Comparison of ENCODE assay signal across 8 cellular contexts in the genomic region with DNA sequence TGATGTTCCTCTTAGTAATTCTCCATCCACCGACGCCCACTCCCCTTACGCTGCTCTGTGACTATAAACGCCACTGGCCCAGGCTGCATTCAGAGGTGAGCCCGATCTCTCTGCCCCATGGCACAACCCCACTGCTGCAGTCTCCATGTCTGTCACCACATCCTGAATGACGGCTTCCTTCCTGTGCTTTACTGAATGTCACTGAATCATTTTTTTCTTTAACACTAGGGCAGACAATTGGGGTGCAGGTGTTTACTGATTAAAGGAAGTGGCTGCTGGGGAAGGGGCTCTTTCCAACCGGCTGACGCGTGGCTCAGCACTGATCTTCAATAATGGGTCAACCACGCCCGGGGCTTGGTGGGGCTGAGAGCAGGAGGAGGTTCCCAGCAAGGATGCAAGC.
A peak's percentile ranks its signal among the peaks of the same experiment; 100 is the strongest.
DNase-seq lines count a peak whose midpoint lies in the region; TF ChIP-seq lines count a peak whose summit lies in the region.

No MANE protein-coding gene starts in this region.

- H3K14ac ChIP-seq in neuronal stem cell (ENCODE audit: low read length), result no peak overlapping the region

- no peak for TF ChIP-seq EP300 in SK-N-SH (IDR thresholded peaks at IDR 0.05; ENCODE audit: borderline replicate concordance in 1 of 2, low read depth in 1 of 2, low read length in 1 of 2)

- no peak overlapping the region for H3K9ac ChIP-seq in SK-N-SH
- no peak overlapping the region for H3K9ac ChIP-seq in neuronal stem cell (ENCODE audit: low read depth, low read length, poor library complexity)

- no peak overlapping the region for H2AFZ ChIP-seq in SK-N-SH (ENCODE audit: low read depth)
- H2AFZ ChIP-seq in neuronal stem cell (ENCODE audit: low read length), result no peak overlapping the region

- H3K79me2 ChIP-seq in SK-N-SH (ENCODE audit: insufficient read depth), result no peaks in the 10 kb centered on the region

- H3K23ac ChIP-seq in neuronal stem cell (ENCODE audit: low read depth, low read length, poor library complexity), result no peak overlapping the region

- no peak overlapping the region for H3K4me2 ChIP-seq in SK-N-SH
- H3K4me2 ChIP-seq in neuronal stem cell (ENCODE audit: insufficient read depth, low read length, poor library complexity, severe bottlenecking), result no peak overlapping the region

- H3K36me3 ChIP-seq in GM06990 (ENCODE audit: control insufficient read depth, insufficient read depth, low read length) (no peaks in the 10 kb centered on the region), Peyer's patch (no peaks in the 10 kb centered on the region), MG63 (no peaks in the 10 kb centered on the region), SK-N-SH (replicated peaks in 1 of 2; ENCODE audit: control insufficient read depth in 1 of 2, insufficient read depth in 2 of 2, low read length in 1 of 2) (no peaks in the 10 kb centered on the region), neuronal stem cell (replicated peaks in 1 of 2; ENCODE audit: control insufficient read depth in 2 of 2, insufficient read depth in 2 of 2, low read length in 2 of 2) (no peaks in the 10 kb centered on the region)

- no peak overlapping the region for H4K91ac ChIP-seq in neuronal stem cell (ENCODE audit: low read depth, low read length, poor library complexity)

- TF ChIP-seq CTCF in GM06990 (IDR thresholded peaks at IDR 0.05; ENCODE audit: insufficient read depth, low read length, poor library complexity, severe bottlenecking) (no peak), Peyer's patch (IDR thresholded peaks at IDR 0.05) (no peak), SK-N-SH (IDR thresholded peaks at IDR 0.05) (no peak)

- POLR2A ChIA-PET in SK-N-SH (lab: Yijun Ruan, JAX), result no interaction called here

- H3K9me3 ChIP-seq in Peyer's patch (no peaks in the 10 kb centered on the region), MG63 (peaks cover 2% of the 10 kb centered on the region), SK-N-SH (no peaks in the 10 kb centered on the region), neuronal stem cell (replicated peaks in 1 of 2; ENCODE audit: control insufficient read depth in 2 of 2, insufficient read depth in 1 of 2, low read depth in 1 of 2, low read length in 2 of 2) (peaks cover 3 to 6% of the 10 kb centered on the region in 2 donors)

- H2BK120ac ChIP-seq in neuronal stem cell (ENCODE audit: low read depth, low read length), result no peak overlapping the region

- no peak overlapping the region for H3K18ac ChIP-seq in neuronal stem cell (ENCODE audit: low read length)

- H3K27ac ChIP-seq in Peyer's patch (peak overlapping the region in 2 of 4 donors; percentile 38 to 61), SK-N-SH (ENCODE audit: low read depth in 2 of 2, low read length in 1 of 2) (no peak overlapping the region), neuronal stem cell (replicated peaks; ENCODE audit: low read length) (no peak overlapping the region)

- no peak overlapping the region for H4K8ac ChIP-seq in neuronal stem cell (ENCODE audit: low read depth, low read length)

- H2BK15ac ChIP-seq in neuronal stem cell (ENCODE audit: low read length), result no peak overlapping the region

- H3K27me3 ChIP-seq in GM06990 (replicated peaks; ENCODE audit: control insufficient read depth, insufficient read depth, low read length) (peaks cover under 1% of the 10 kb centered on the region), Peyer's patch (no peaks in the 10 kb centered on the region), MG63 (no peaks in the 10 kb centered on the region), SK-N-SH (ENCODE audit: insufficient read depth) (no peaks in the 10 kb centered on the region), neuronal stem cell (ENCODE audit: control insufficient read depth in 3 of 3, insufficient read depth in 3 of 3, low read depth in 1 of 3, low read length in 3 of 3) (peaks cover 0 to 3% (median 0%) of the 10 kb centered on the region in 3 experiments)

- no peak for TF ChIP-seq POLR2A in Peyer's patch (IDR thresholded peaks at IDR 0.05)

- peak; percentile 34 for DNase-seq in GM06990 (ENCODE audit: extremely low read depth, insufficient read length)
- DNase-seq in Peyer's patch, result peak in 2 of 3 donors; percentile 83 to 84
- DNase-seq in activated T-helper 1 cell treated with Interleukin-2 at 50 U/mL for 16 hours (ENCODE audit: low read depth), result peak; percentile 37
- DNase-seq in stimulated activated CD4-positive, alpha-beta T cell treated with anti-CD3 and anti-CD28 coated beads, Interleukin-2, amount 100 ng/mL, for 48 hours, result peak; percentile 7 to 39
- no peak for DNase-seq in NCI-H2107 (lab: John Stamatoyannopoulos, UW)
- no peak for DNase-seq in MG63
- no peak for DNase-seq in SK-N-SH
- no peak for DNase-seq in neuronal stem cell (ENCODE audit: low spot score)

- no peak overlapping the region for H2BK12ac ChIP-seq in neuronal stem cell (ENCODE audit: low read length)

- H2AK5ac ChIP-seq in neuronal stem cell (ENCODE audit: low read depth, low read length), result no peak overlapping the region

- TF ChIP-seq RAD21 in SK-N-SH (IDR thresholded peaks at IDR 0.05; ENCODE audit: low read length), result no peak

- H4K20me1 ChIP-seq in SK-N-SH (ENCODE audit: insufficient read depth), result no peaks in the 10 kb centered on the region

- peaks cover 0 to 10% (median 0%) of the 10 kb centered on the region in 4 donors for H3K4me1 ChIP-seq in Peyer's patch
- no peaks in the 10 kb centered on the region for H3K4me1 ChIP-seq in SK-N-SH (ENCODE audit: control insufficient read depth in 1 of 2, insufficient read depth in 2 of 2, low read depth in 1 of 2, low read length in 1 of 2)
- peaks cover 7 to 14% of the 10 kb centered on the region in 2 donors for H3K4me1 ChIP-seq in neuronal stem cell (ENCODE audit: control insufficient read depth in 2 of 2, insufficient read depth in 1 of 2, low read depth in 1 of 2, low read length in 2 of 2)

- CTCF ChIA-PET in SK-N-SH (lab: Yijun Ruan, JAX), result no interaction called here

- WGBS in SK-N-SH (ENCODE audit: low lambda C conversion rate), result 61% methylated on average over 11 of the region's 11 CpGs
- no CpG with 5 or more reads among the region's 11 CpGs for WGBS in neuronal stem cell (ENCODE audit: extremely low coverage in 2 of 2, insufficient read length in 2 of 2, insufficient replicate concordance in 1 of 2), 2 donors

- H3K9me2 ChIP-seq in SK-N-SH, result no peaks in the 10 kb centered on the region

- H3K79me1 ChIP-seq in neuronal stem cell (ENCODE audit: low read depth, low read length), result no peaks in the 10 kb centered on the region

- H3K4ac ChIP-seq in neuronal stem cell (ENCODE audit: low read length), result no peak overlapping the region

- no peak overlapping the region for H2BK5ac ChIP-seq in neuronal stem cell (ENCODE audit: low read length)

- H3F3A ChIP-seq in SK-N-SH (replicated peaks; ENCODE audit: insufficient read depth), result no peaks in the 10 kb centered on the region

- H3K4me3 ChIP-seq in GM06990 (replicated peaks; ENCODE audit: low read depth, low read length) (no peak overlapping the region), Peyer's patch (no peak overlapping the region), MG63 (no peak overlapping the region), SK-N-SH (ENCODE audit: low read depth in 2 of 2, low read length in 1 of 2) (no peak overlapping the region), neuronal stem cell (ENCODE audit: low read length in 2 of 2) (no peak overlapping the region)

TF ChIP-seq in SK-N-SH, 30 proteins besides CTCF, POLR2A, EP300 and RAD21:
- TF ChIP-seq TEAD4 (IDR thresholded peaks at IDR 0.05; ENCODE audit: borderline replicate concordance, insufficient read depth), result no peak

Comparison
In these comparisons a context has a peak if more than half of its experiments do, and no peak if none do; other contexts are left out.
1. DNase-seq: peak in GM06990 (single experiment), Peyer's patch (2 of 3), activated T-helper 1 cell treated with Interleukin-2 at 50 U/mL for 16 hours (single experiment) and stimulated activated CD4-positive, alpha-beta T cell treated with anti-CD3 and anti-CD28 coated beads, Interleukin-2, amount 100 ng/mL, for 48 hours (2 of 2); none in NCI-H2107 (single experiment), MG63 (single experiment), SK-N-SH (single experiment) and neuronal stem cell (single experiment).